Comparison of ENCODE assay signal across 34 cellular contexts in genomic region chr3:129349791-129350190, GRCh38.
"Had no signal": no experiment of that assay in that cellular context is flagged by ENCODE, and none has a peak within 500 bp of the region (broad histone marks: within the 10 kb centered on the region; RNA-seq: fewer than 3 reads in every experiment).

No MANE protein-coding gene starts in this region.

- H3K9me3 Mint-ChIP-seq: activated B cell treated with CpG ODN at 0.5 μM for 24 hours; activated CD4-positive, alpha-beta memory T cell treated with anti-CD3 and anti-CD28 coated beads, Interleukin-2, amount 10 ng/mL, durations not matched to agents 7 days and 5 days; activated naive CD8-positive, alpha-beta T cell treated with anti-CD3 and anti-CD28 coated beads for 36 hours; activated T-cell treated with anti-CD3 and anti-CD28 coated beads, Interleukin-2, amount 50 U/mL, for 72 hours; activated T-helper 17 cell treated with anti-CD3 and anti-CD28 coated beads, Interleukin-2, amount 50 U/mL, for 72 hours had no signal

- H3K27ac ChIP-seq: Peyer's patch, VCaP had no signal

- H3K9me3 ChIP-seq: Peyer's patch had no signal

- H3K36me3 ChIP-seq: Peyer's patch had no signal

- H3K4me1 Mint-ChIP-seq: activated CD8-positive, alpha-beta memory T cell treated with anti-CD3 and anti-CD28 coated beads, Interleukin-2, amount 10 ng/mL, durations not matched to agents 7 days and 5 days; activated naive CD8-positive, alpha-beta T cell treated with anti-CD3 and anti-CD28 coated beads for 36 hours; activated T-helper 17 cell treated with anti-CD3 and anti-CD28 coated beads, Interleukin-2, amount 50 U/mL, for 72 hours had no signal

- H3K4me3 Mint-ChIP-seq: activated B cell treated with CpG ODN at 0.5 μM for 24 hours; activated CD4-positive, alpha-beta memory T cell treated with anti-CD3 and anti-CD28 coated beads, Interleukin-2, amount 10 ng/mL, durations not matched to agents 7 days and 5 days; activated CD8-positive, alpha-beta memory T cell treated with anti-CD3 and anti-CD28 coated beads, Interleukin-2, amount 10 ng/mL, durations not matched to agents 7 days and 5 days; activated naive CD8-positive, alpha-beta T cell treated with anti-CD3 and anti-CD28 coated beads for 36 hours; activated T-cell treated with anti-CD3 and anti-CD28 coated beads, Interleukin-2, amount 50 U/mL, for 72 hours; activated T-helper 17 cell treated with anti-CD3 and anti-CD28 coated beads, Interleukin-2, amount 50 U/mL, for 72 hours had no signal

- ATAC-seq: activated CD8-positive, alpha-beta memory T cell treated with anti-CD3 and anti-CD28 coated beads, Interleukin-2, amount 10 ng/mL, durations not matched to agents 7 days and 5 days; activated T-cell treated with anti-CD3 and anti-CD28 coated beads, Interleukin-2, amount 50 U/mL, for 72 hours; activated T-helper 17 cell treated with anti-CD3 and anti-CD28 coated beads, Interleukin-2, amount 50 U/mL, for 72 hours; K562; PC-3 had no signal

- H3K4me3 ChIP-seq: K562, Peyer's patch had no signal

- H3K4me1 ChIP-seq: Peyer's patch had no signal

- H3K27me3 ChIP-seq: Peyer's patch had no signal

- H3K27ac Mint-ChIP-seq: activated B cell treated with CpG ODN at 0.5 μM for 24 hours; activated CD4-positive, alpha-beta memory T cell treated with anti-CD3 and anti-CD28 coated beads, Interleukin-2, amount 10 ng/mL, durations not matched to agents 7 days and 5 days; activated CD8-positive, alpha-beta memory T cell treated with anti-CD3 and anti-CD28 coated beads, Interleukin-2, amount 10 ng/mL, durations not matched to agents 7 days and 5 days; activated naive CD8-positive, alpha-beta T cell treated with anti-CD3 and anti-CD28 coated beads for 36 hours; activated T-cell treated with anti-CD3 and anti-CD28 coated beads, Interleukin-2, amount 50 U/mL, for 72 hours; activated T-helper 17 cell treated with anti-CD3 and anti-CD28 coated beads, Interleukin-2, amount 50 U/mL, for 72 hours had no signal

- DNase-seq: activated B cell treated with CpG ODN at 0.5 μM for 24 hours; activated CD4-positive, alpha-beta memory T cell treated with anti-CD3 and anti-CD28 coated beads, Interleukin-2, amount 10 ng/mL, durations not matched to agents 7 days and 5 days; activated CD4-positive, alpha-beta T cell treated with anti-CD3 and anti-CD28 coated beads for 48 hours; activated CD4-positive, CD25-positive, alpha-beta regulatory T cell treated with anti-CD3 and anti-CD28 coated beads, Interleukin-2, amount 50 U/mL, for 72 hours; activated CD8-positive, alpha-beta memory T cell treated with anti-CD3 and anti-CD28 coated beads for 24 hours; activated CD8-positive, alpha-beta memory T cell treated with anti-CD3 and anti-CD28 coated beads, Interleukin-2, amount 10 ng/mL, durations not matched to agents 7 days and 5 days; activated CD8-positive, alpha-beta memory T cell treated with anti-CD3 and anti-CD28 coated beads, Interleukin-2, amount 50 U/mL, for 48 hours; activated effector memory CD4-positive, alpha-beta T cell treated with anti-CD3 and anti-CD28 coated beads, Interleukin-2, amount 50 U/mL, for 16 hours; activated naive CD4-positive, alpha-beta T cell; activated naive CD4-positive, alpha-beta T cell treated with anti-CD3 and anti-CD28 coated beads, Interleukin-2, amount 50 U/mL, for 16 hours; activated naive CD8-positive, alpha-beta T cell treated with anti-CD3 and anti-CD28 coated beads for 36 hours; activated T-cell treated with anti-CD3 and anti-CD28 coated beads, Interleukin-2, amount 50 U/mL, for 72 hours; amniotic stem cell; IMR-90; NCI-H1092 treated with DMSO at 0.1 percent for 48 hours; NCI-H1417; NCI-H146; NCI-H187; NCI-H2029 treated with DMSO at 0.1 percent for 48 hours; NCI-H2107; NCI-H2171; NCI-H510A; NCI-H526; NCI-H748 treated with DMSO at 0.1 percent for 48 hours; NK-92 treated with Interleukin-12 subunit alpha and Interleukin-12 subunit beta, amount 100 ng/mL, for 24 hours; PC-3; Peyer's patch; SW 1271; T-helper 1 cell; T-helper 2 cell; T-helper 9 cell had no signal
